17 cellular contexts compared by ENCODE assay signal in genomic region chr1:18580676-18581419, GRCh38. TPM values are rescaled to one million over a fixed set of nuclear protein-coding genes. Genes with fewer than 3 reads are reported as not detected.
DNase-seq lines count a peak whose midpoint lies in the region; ATAC-seq, FAIRE-seq and TF ChIP-seq lines count a peak whose summit lies in the region.
"Had no signal": no experiment of that assay in that cellular context is flagged by ENCODE, and none has a peak within 500 bp of the region (broad histone marks: within the 10 kb centered on the region; RNA-seq: fewer than 3 reads in every experiment).

No MANE protein-coding gene starts in this region.

- in situ Hi-C loops in K562 (cut with MboI): loop anchor here (5.0 to 10.0 kb wide), 2 partner anchors 936 to 1079 kb away; no protein-coding TSS in a partner anchor

- H3K36me3 ChIP-seq in K562 (ENCODE audit: control insufficient read depth, insufficient read depth, low read length): no peaks in the 10 kb centered on the region
- H3K36me3 ChIP-seq in neural progenitor cell: no peaks in the 10 kb centered on the region
- no peaks in the 10 kb centered on the region for H3K36me3 ChIP-seq in uterus

- no peaks in the 10 kb centered on the region for H3F3A ChIP-seq in neural progenitor cell (ENCODE audit: low read depth)

- H3K4me3 ChIP-seq in K562 (no peak overlapping the region), neural progenitor cell (no peak overlapping the region), uterus (no peak overlapping the region)

- H3K4me1 ChIP-seq in K562 (replicated peaks in 1 of 2; ENCODE audit: control insufficient read depth in 2 of 2, insufficient read depth in 2 of 2, low read length in 2 of 2): peaks cover 0 to 5% of the 10 kb centered on the region in 2 experiments; a peak in 2 of 5 replicates
- H3K4me1 ChIP-seq in neural progenitor cell: no peaks in the 10 kb centered on the region
- no peaks in the 10 kb centered on the region for H3K4me1 ChIP-seq in uterus

- H3K27ac Mint-ChIP-seq in neural progenitor cell: peak overlapping the region; percentile 86
- H3K27ac Mint-ChIP-seq: T-cell had no signal

- FAIRE-seq in K562 (lab: Jason Lieb, UNC): no peak
- FAIRE-seq: D721Med, GM12892 had no signal

- TF ChIP-seq RAD21 in K562 (CRISPR knock-in tag; conservative IDR thresholded peaks at IDR 0.05 in 1 of 2, IDR thresholded peaks at IDR 0.05 in 1 of 2): no peak

- H3K4me2 ChIP-seq in K562 (ENCODE audit: insufficient read depth, low read length) (no peak overlapping the region), neural progenitor cell (no peak overlapping the region)

- WGBS in K562 (ENCODE audit: insufficient coverage, low coverage, missing lambda C conversion rate): 28% methylated on average over 13 of the region's 13 CpGs

- intact Hi-C loops in K562 (cut with micrococcal nuclease) (no loop called here), uterus (cut with DNase I; ENCODE audit: low total_unique reads) (no loop called here)

- H3K4me1 Mint-ChIP-seq in neural progenitor cell: peaks cover 7% of the 10 kb centered on the region
- H3K4me1 Mint-ChIP-seq: CD8-positive, alpha-beta memory T cell; T-cell had no signal

- peak overlapping the region; percentile 46 for H3K4me3 Mint-ChIP-seq in neural progenitor cell
- H3K4me3 Mint-ChIP-seq: CD8-positive, alpha-beta memory T cell; T-cell had no signal

- BruUV-seq in K562 (replicated peaks; lab: Mats Ljungman, UMichigan): no TSS peak

- no peak overlapping the region for H3K9ac ChIP-seq in K562 (ENCODE audit: insufficient read depth in 1 of 2, low read depth in 2 of 2, low read length in 2 of 2)
- no peak overlapping the region for H3K9ac ChIP-seq in neural progenitor cell

- H3K27me3 Mint-ChIP-seq in neural progenitor cell (ENCODE audit: insufficient read depth, low read depth): peaks cover 21% of the 10 kb centered on the region

- CTCF ChIA-PET in K562 (lab: Yijun Ruan, JAX; ENCODE audit: low intra/inter-chr PET ratio): interaction anchor here (0.5 to 0.6 kb wide), 2 partner anchors 234 to 927 kb away, joined by 3 read pairs; no protein-coding TSS in a partner anchor

- no peak for TF ChIP-seq EP300 in K562 (IDR thresholded peaks at IDR 0.05; ENCODE audit: low read length)

- no peaks in the 10 kb centered on the region for H3K9me1 ChIP-seq in K562 (ENCODE audit: control insufficient read depth, insufficient read depth, low read length)

- no peak overlapping the region for H2AFZ ChIP-seq in K562 (ENCODE audit: low read depth, low read length)
- H2AFZ ChIP-seq in neural progenitor cell (replicated peaks): no peak overlapping the region

- H3K79me2 ChIP-seq in K562 (ENCODE audit: control insufficient read depth, insufficient read depth, low read length) (no peaks in the 10 kb centered on the region), neural progenitor cell (ENCODE audit: low read depth) (no peaks in the 10 kb centered on the region)

- H3K27me3 ChIP-seq in K562 (ENCODE audit: control insufficient read depth in 2 of 2, insufficient read depth in 2 of 2, low read length in 2 of 2): no peaks in the 10 kb centered on the region
- no peaks in the 10 kb centered on the region for H3K27me3 ChIP-seq in neural progenitor cell
- H3K27me3 ChIP-seq in uterus: no peaks in the 10 kb centered on the region

- H3K9me3 ChIP-seq in K562 (replicated peaks; ENCODE audit: control insufficient read depth, insufficient read depth, low read depth, low read length) (no peaks in the 10 kb centered on the region), neural progenitor cell (ENCODE audit: low read depth) (no peaks in the 10 kb centered on the region), uterus (no peaks in the 10 kb centered on the region)

- H4K20me1 ChIP-seq in K562 (replicated peaks; ENCODE audit: control insufficient read depth, insufficient read depth, low read length) (peaks cover 3% of the 10 kb centered on the region; the same call in 1 of the 2 replicates), neural progenitor cell (ENCODE audit: low read depth) (no peaks in the 10 kb centered on the region)

- TF ChIP-seq POLR2A in K562 (conservative IDR thresholded peaks at IDR 0.05): no peak
- no peak for TF ChIP-seq POLR2A in uterus (IDR thresholded peaks at IDR 0.05)

- DNase-seq in DMS79 treated with DMSO at 0.1 percent for 48 hours (lab: John Stamatoyannopoulos, UW) (peak; percentile 66), NCI-H1694 (lab: John Stamatoyannopoulos, UW) (peak; percentile 75), K562 (ENCODE audit: extremely low read depth in 1 of 4, low spot score in 3 of 4) (no peak), neural progenitor cell (ENCODE audit: low spot score) (no peak), SKM-1 (lab: John Stamatoyannopoulos, UW; ENCODE audit: unreplicated experiment) (no peak), uterus (no peak), Kasumi-1 (lab: John Stamatoyannopoulos, UW) (no peak)
- DNase-seq: NCI-H1436 treated with DMSO at 0.1 percent for 48 hours, NCI-H2081 treated with DMSO at 0.1 percent for 48 hours, NCI-H226, T1000 had no signal

- POLR2A ChIA-PET in K562 (lab: Yijun Ruan, JAX): no interaction called here

- H3K9me3 Mint-ChIP-seq in neural progenitor cell: no peaks in the 10 kb centered on the region
- H3K9me3 Mint-ChIP-seq: CD8-positive, alpha-beta memory T cell; T-cell had no signal

- ATAC-seq in K562: no peak
- ATAC-seq: T-cell had no signal

- H3K27ac ChIP-seq in K562 (ENCODE audit: extremely low read depth, low read depth, low read length): no peak overlapping the region
- H3K27ac ChIP-seq in neural progenitor cell: no peak overlapping the region
- no peak overlapping the region for H3K27ac ChIP-seq in uterus

- H3K36me3 Mint-ChIP-seq in neural progenitor cell: no peaks in the 10 kb centered on the region
- H3K36me3 Mint-ChIP-seq: CD8-positive, alpha-beta memory T cell; T-cell had no signal

- TF ChIP-seq CTCF in K562 (IDR thresholded peaks at IDR 0.05 in 2 of 3, conservative IDR thresholded peaks at IDR 0.05 in 1 of 3; ENCODE audit: insufficient read depth in 2 of 3, low read depth in 1 of 3, low read length in 3 of 3) (no peak), neural progenitor cell (IDR thresholded peaks at IDR 0.05) (no peak), uterus (IDR thresholded peaks at IDR 0.05) (no peak)

TF ChIP-seq in K562, 482 proteins besides CTCF, POLR2A, EP300 and RAD21:
- TF ChIP-seq RBM25 (IDR thresholded peaks at IDR 0.05; ENCODE audit: low read depth, low read length, severe bottlenecking) (peak; percentile 39), ZFP36 (IDR thresholded peaks at IDR 0.05; ENCODE audit: low read depth, low read length, partially characterized antibody) (peak; percentile 54), CAMTA2 (CRISPR knock-in tag; conservative IDR thresholded peaks at IDR 0.05) (no peak)
- TF ChIP-seq, protein P1, sequence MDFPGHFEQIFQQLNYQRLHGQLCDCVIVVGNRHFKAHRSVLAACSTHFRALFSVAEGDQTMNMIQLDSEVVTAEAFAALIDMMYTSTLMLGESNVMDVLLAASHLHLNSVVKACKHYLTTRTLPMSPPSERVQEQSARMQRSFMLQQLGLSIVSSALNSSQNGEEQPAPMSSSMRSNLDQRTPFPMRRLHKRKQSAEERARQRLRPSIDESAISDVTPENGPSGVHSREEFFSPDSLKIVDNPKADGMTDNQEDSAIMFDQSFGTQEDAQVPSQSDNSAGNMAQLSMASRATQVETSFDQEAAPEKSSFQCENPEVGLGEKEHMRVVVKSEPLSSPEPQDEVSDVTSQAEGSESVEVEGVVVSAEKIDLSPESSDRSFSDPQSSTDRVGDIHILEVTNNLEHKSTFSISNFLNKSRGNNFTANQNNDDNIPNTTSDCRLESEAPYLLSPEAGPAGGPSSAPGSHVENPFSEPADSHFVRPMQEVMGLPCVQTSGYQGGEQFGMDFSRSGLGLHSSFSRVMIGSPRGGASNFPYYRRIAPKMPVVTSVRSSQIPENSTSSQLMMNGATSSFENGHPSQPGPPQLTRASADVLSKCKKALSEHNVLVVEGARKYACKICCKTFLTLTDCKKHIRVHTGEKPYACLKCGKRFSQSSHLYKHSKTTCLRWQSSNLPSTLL (IDR thresholded peaks at IDR 0.05): no peak

RNA-seq across cellular contexts. Expression of gene PAX7, which starts 49.8 kb away (rescaled TPM):
- total RNA-seq in K562 (2011; cell fraction: chromatin; rRNA removed; ENCODE audit: low replicate concordance): not detected in 2 replicates
- total RNA-seq in K562 (2011; cell fraction: nucleolus; rRNA removed): not detected in 2 replicates
- not detected in 2 replicates for total RNA-seq in K562 (2011; cell fraction: nucleoplasm; rRNA removed)
- total RNA-seq in K562 (2014; rRNA removed) (not detected in 2 replicates), K562 (2014; rRNA removed; fragmentation: Illumina TruSeq; extraction: Trizol) (not detected in 2 replicates), K562 (2015; rRNA removed; fragmentation: Illumina TruSeq; extraction: Trizol) (not detected in 2 replicates), K562 (2021) (not detected in 2 replicates), neural progenitor cell (ENCODE audit: low replicate concordance) (0.06 and 0.46 TPM in 2 replicates), uterus (not detected)
- polyA plus RNA-seq in K562 (2011; rRNA removed) (not detected in 2 replicates), K562 (2014; fragmentation: Illumina TruSeq; extraction: Trizol) (not detected in 2 replicates), K562 (2014; fragmentation: Nextera tagmentation; extraction: Ambion mirVana) (not detected), K562 (2014; rRNA removed) (not detected in 2 replicates)
- not detected in 2 replicates for polyA plus RNA-seq in K562 (2011; cell fraction: cytosol; rRNA removed)
- polyA plus RNA-seq in K562 (2011; cell fraction: nucleus; rRNA removed): not detected in 2 replicates
- polyA plus RNA-seq in K562 (2012): not detected in 2 replicates
- not detected in 2 replicates for polyA minus RNA-seq in K562 (2011; rRNA and poly(A)+ RNA removed)
- not detected in 2 replicates for polyA minus RNA-seq in K562 (2011; cell fraction: cytosol; rRNA and poly(A)+ RNA removed)
- not detected in 2 replicates for polyA minus RNA-seq in K562 (2011; cell fraction: nucleus; rRNA and poly(A)+ RNA removed)
- total RNA-seq: CD8-positive, alpha-beta memory T cell; HT-29; T-cell had no signal
- polyA plus RNA-seq: BJ; CD8-positive, alpha-beta memory T cell had no signal

Comparison
In these comparisons a context has a peak if more than half of its experiments do, and no peak if none do; other contexts are left out.
1. DNase-seq: peak in DMS79 treated with DMSO at 0.1 percent for 48 hours (single experiment) and NCI-H1694 (single experiment); none in K562 (0 of 4), neural progenitor cell (single experiment), SKM-1 (single experiment), uterus (0 of 2) and Kasumi-1 (0 of 2).